9 cellular contexts compared by ENCODE assay signal in genomic region chr11:35282226-35282882, GRCh38.
A peak's percentile ranks its signal among the peaks of the same experiment; 100 is the strongest.
DNase-seq lines count a peak whose midpoint lies in the region; ATAC-seq and TF ChIP-seq lines count a peak whose summit lies in the region.
"Had no signal": no experiment of that assay in that cellular context is flagged by ENCODE, and none has a peak within 500 bp of the region (broad histone marks: within the 10 kb centered on the region; RNA-seq: fewer than 3 reads in every experiment).

No MANE protein-coding gene starts in this region.

- no peak overlapping the region for H3K4me3 Mint-ChIP-seq in activated T-helper 17 cell treated with anti-CD3 and anti-CD28 coated beads, Interleukin-2, amount 50 U/mL, for 72 hours
- H3K4me3 Mint-ChIP-seq in stimulated activated naive CD8-positive, alpha-beta T cell treated with anti-CD3 and anti-CD28 coated beads, Interleukin-15, Interleukin-2, amounts not matched to agents 100 ng/mL and 50 ng/mL, for 24 hours, result no peak overlapping the region

- no peaks in the 10 kb centered on the region for H3K9me3 Mint-ChIP-seq in activated T-helper 17 cell treated with anti-CD3 and anti-CD28 coated beads, Interleukin-2, amount 50 U/mL, for 72 hours
- H3K9me3 Mint-ChIP-seq in stimulated activated naive CD8-positive, alpha-beta T cell treated with anti-CD3 and anti-CD28 coated beads, Interleukin-15, Interleukin-2, amounts not matched to agents 100 ng/mL and 50 ng/mL, for 24 hours, result no peaks in the 10 kb centered on the region

- no peaks in the 10 kb centered on the region for H4K20me1 ChIP-seq in GM23248 (ENCODE audit: insufficient read depth)

- no peak overlapping the region for H3K27ac Mint-ChIP-seq in activated T-helper 17 cell treated with anti-CD3 and anti-CD28 coated beads, Interleukin-2, amount 50 U/mL, for 72 hours
- peak overlapping the region; percentile 75 for H3K27ac Mint-ChIP-seq in stimulated activated naive CD8-positive, alpha-beta T cell treated with anti-CD3 and anti-CD28 coated beads, Interleukin-15, Interleukin-2, amounts not matched to agents 100 ng/mL and 50 ng/mL, for 24 hours

- 0 out of 2 replicates have a peak, but pooled peaks cover 8% of the 10 kb centered on the region for H3K4me1 ChIP-seq in GM23248 (ENCODE audit: insufficient read depth)

- in situ Hi-C loops in GM23248 (cut with MboI) (no loop called here), G401 (cut with HindIII; ENCODE audit: low sequenced_read_pairs) (no loop called here)

- no peak overlapping the region for H3K4me3 ChIP-seq in GM23248
- no peak overlapping the region for H3K4me3 ChIP-seq in foreskin fibroblast (ENCODE audit: low read depth in 1 of 2, low read length in 2 of 2)

- WGBS in GM23248 (ENCODE audit: low coverage in 1 of 2, low lambda C conversion rate in 2 of 2, missing lambda C conversion rate in 2 of 2), 2 experiments, result 65 to 70% methylated on average over 2 of the region's 2 CpGs

- H3K9me3 ChIP-seq in GM23248 (ENCODE audit: low read depth), result no peaks in the 10 kb centered on the region

- H3K9me2 ChIP-seq in GM23248 (ENCODE audit: insufficient read depth), result no peaks in the 10 kb centered on the region

- no peak overlapping the region for H2AFZ ChIP-seq in GM23248

- H3K36me3 Mint-ChIP-seq in activated T-helper 17 cell treated with anti-CD3 and anti-CD28 coated beads, Interleukin-2, amount 50 U/mL, for 72 hours (ENCODE audit: low read depth), result no peaks in the 10 kb centered on the region
- no peaks in the 10 kb centered on the region for H3K36me3 Mint-ChIP-seq in stimulated activated naive CD8-positive, alpha-beta T cell treated with anti-CD3 and anti-CD28 coated beads, Interleukin-15, Interleukin-2, amounts not matched to agents 100 ng/mL and 50 ng/mL, for 24 hours (ENCODE audit: low read depth)

- TF ChIP-seq CTCF in foreskin fibroblast (IDR thresholded peaks at IDR 0.05; ENCODE audit: low read depth, low read length), result no peak

- no peaks in the 10 kb centered on the region for H3K36me3 ChIP-seq in GM23248 (ENCODE audit: low read depth)

- H3F3A ChIP-seq in GM23248 (ENCODE audit: insufficient read depth), result 0 out of 2 replicates have a peak, but pooled peaks cover 4% of the 10 kb centered on the region

- H3K27ac ChIP-seq in GM23248, result no peak overlapping the region

- H3K27me3 Mint-ChIP-seq in activated T-helper 17 cell treated with anti-CD3 and anti-CD28 coated beads, Interleukin-2, amount 50 U/mL, for 72 hours, result no peaks in the 10 kb centered on the region
- peaks cover 4% of the 10 kb centered on the region for H3K27me3 Mint-ChIP-seq in stimulated activated naive CD8-positive, alpha-beta T cell treated with anti-CD3 and anti-CD28 coated beads, Interleukin-15, Interleukin-2, amounts not matched to agents 100 ng/mL and 50 ng/mL, for 24 hours

- H3K27me3 ChIP-seq in GM23248 (replicated peaks; ENCODE audit: insufficient read depth), result no peaks in the 10 kb centered on the region

- no peak overlapping the region for H3K9ac ChIP-seq in GM23248

- H3K4me1 Mint-ChIP-seq in activated T-helper 17 cell treated with anti-CD3 and anti-CD28 coated beads, Interleukin-2, amount 50 U/mL, for 72 hours, result peaks cover 5% of the 10 kb centered on the region
- peaks cover 23% of the 10 kb centered on the region for H3K4me1 Mint-ChIP-seq in stimulated activated naive CD8-positive, alpha-beta T cell treated with anti-CD3 and anti-CD28 coated beads, Interleukin-15, Interleukin-2, amounts not matched to agents 100 ng/mL and 50 ng/mL, for 24 hours (ENCODE audit: low read depth)

- no peaks in the 10 kb centered on the region for H3K79me2 ChIP-seq in GM23248 (ENCODE audit: insufficient read depth)

- DNase-seq in GM23248 (peak; percentile 72), foreskin fibroblast (peak; percentile 57 to 74), HuH-7 (ENCODE audit: low spot score) (no peak), G401 (ENCODE audit: low spot score) (no peak)
- no peak for DNase-seq in stimulated activated naive CD4-positive, alpha-beta T cell (lab: John Stamatoyannopoulos, UW)
- DNase-seq: activated T-cell treated with anti-CD3 and anti-CD28 coated beads, Interleukin-2, amount 50 U/mL, for 1 hour had no signal

- peak; percentile 94 for ATAC-seq in activated T-helper 17 cell treated with anti-CD3 and anti-CD28 coated beads, Interleukin-2, amount 50 U/mL, for 72 hours (replicated peaks)
- ATAC-seq in HG03139 (IDR thresholded peaks at IDR 0.05; ENCODE audit: unreplicated experiment), result no peak

- peak overlapping the region; percentile 29 for H3K4me2 ChIP-seq in GM23248 (ENCODE audit: unreplicated experiment)

Comparison
In these comparisons a context has a peak if more than half of its experiments do, and no peak if none do; other contexts are left out.
1. DNase-seq: peak in GM23248 (single experiment) and foreskin fibroblast (2 of 2); none in HuH-7 (single experiment), stimulated activated naive CD4-positive, alpha-beta T cell (0 of 6) and G401 (single experiment).